ENCODE assay signal across 8 cellular contexts in genomic region chr10:3484306-3485187, GRCh38.
DNase-seq lines count a peak whose midpoint lies in the region; ATAC-seq, FAIRE-seq and TF ChIP-seq lines count a peak whose summit lies in the region.

No MANE protein-coding gene starts in this region.

- H3K27me3 ChIP-seq in left ventricle myocardium inferior (ENCODE audit: low read depth) = no peaks in the 10 kb centered on the region

- H3K4me3 ChIP-seq in left ventricle myocardium inferior = no peak overlapping the region

- peak; percentile 78 for FAIRE-seq in GM12892 (lab: Jason Lieb, UNC)

- H3K4me1 ChIP-seq in left ventricle myocardium inferior = peaks cover 35% of the 10 kb centered on the region

- H3K9me3 ChIP-seq in left ventricle myocardium inferior (replicated peaks) = no peaks in the 10 kb centered on the region

- peak; percentile 31 for TF ChIP-seq CTCF in left ventricle myocardium inferior (IDR thresholded peaks at IDR 0.05; ENCODE audit: borderline replicate concordance)

- peak; percentile 82 for ATAC-seq in GM21717 (IDR thresholded peaks at IDR 0.05; ENCODE audit: unreplicated experiment)

- peak; percentile 75 for TF ChIP-seq POLR2A in GM12892 (IDR thresholded peaks at IDR 0.05; ENCODE audit: low read depth, low read length)

- intact Hi-C loops in left ventricle myocardium inferior (cut with micrococcal nuclease) = no loop called here

- no peak for DNase-seq in GM12892 (ENCODE audit: insufficient read length)
- DNase-seq in NCI-H1048 (lab: John Stamatoyannopoulos, UW) = peak; percentile 74
- DNase-seq in left ventricle myocardium inferior = no peak
- no peak for DNase-seq in glomerular visceral epithelial cell (ENCODE audit: extremely low spot score)
- no peak for DNase-seq in foreskin melanocyte
- no peak for DNase-seq in SK-N-DZ (ENCODE audit: low spot score)
- DNase-seq in activated CD4-positive, alpha-beta T cell treated with anti-CD3 and anti-CD28 coated beads for 4 hours = no peak

- no peaks in the 10 kb centered on the region for H3K36me3 ChIP-seq in left ventricle myocardium inferior

- peak overlapping the region; percentile 69 for H3K27ac ChIP-seq in left ventricle myocardium inferior (replicated peaks)
